In genomic region chr2:68715353-68716041, GRCh38 we compare ENCODE assay signal across 8 cellular contexts. TPM values are rescaled to one million over a fixed set of nuclear protein-coding genes. Genes with fewer than 3 reads are reported as not detected.
DNase-seq lines count a peak whose midpoint lies in the region; ATAC-seq and TF ChIP-seq lines count a peak whose summit lies in the region.

No MANE protein-coding gene starts in this region.

- H3K4me3 ChIP-seq in GM12875 (ENCODE audit: low read depth, low read length) (no peak overlapping the region), ovary (no peak overlapping the region)

- peak overlapping the region; percentile 80 for H3K27ac Mint-ChIP-seq in activated CD4-positive, alpha-beta memory T cell treated with anti-CD3 and anti-CD28 coated beads for 36 hours

- POLR2A ChIA-PET in activated CD4-positive, alpha-beta memory T cell treated with anti-CD3 and anti-CD28 coated beads for 36 hours (lab: Charles Lee), result interaction anchor here (1.0 to 2.0 kb wide), 4 partner anchors 22 to 52 kb away, joined by 4 to 15 read pairs (median 4); no protein-coding TSS in a partner anchor

- DNase-seq in AML-193 (lab: John Stamatoyannopoulos, UW), result peak; percentile 28 to 41
- DNase-seq in NCI-H1694 treated with DMSO at 0.1 percent for 48 hours (lab: John Stamatoyannopoulos, UW), result peak; percentile 57
- peak; percentile 77 for DNase-seq in activated CD4-positive, alpha-beta memory T cell treated with anti-CD3 and anti-CD28 coated beads for 36 hours
- DNase-seq in fibroblast of peridontal ligament (ENCODE audit: extremely low read depth), result peak; percentile 17
- peak; percentile 17 to 42 (median 25) for DNase-seq in ovary
- DNase-seq in mucosa of gallbladder (ENCODE audit: low spot score), result no peak

- H3K9me3 Mint-ChIP-seq in activated CD4-positive, alpha-beta memory T cell treated with anti-CD3 and anti-CD28 coated beads for 36 hours, result no peaks in the 10 kb centered on the region

- no peaks in the 10 kb centered on the region for H3K9me3 ChIP-seq in ovary

- H3K27me3 Mint-ChIP-seq in activated CD4-positive, alpha-beta memory T cell treated with anti-CD3 and anti-CD28 coated beads for 36 hours, result no peaks in the 10 kb centered on the region

- no peaks in the 10 kb centered on the region for H3K36me3 Mint-ChIP-seq in activated CD4-positive, alpha-beta memory T cell treated with anti-CD3 and anti-CD28 coated beads for 36 hours

- intact Hi-C loops in activated CD4-positive, alpha-beta memory T cell treated with anti-CD3 and anti-CD28 coated beads for 36 hours (cut with micrococcal nuclease), result loop anchor here (1.0 to 10.0 kb wide), 6 partner anchors 25 to 461 kb away; partner anchors contain the start of gene PPP3R1
- intact Hi-C loops in ovary (cut with DNase I), result no loop called here

- CTCF ChIA-PET in activated CD4-positive, alpha-beta memory T cell treated with anti-CD3 and anti-CD28 coated beads for 36 hours (lab: Charles Lee), result interaction anchor here (0.6 to 3.6 kb wide), 22 partner anchors 11 to 254 kb away, joined by 3 to 22 read pairs (median 4); partner anchors contain the start of gene ARHGAP25

- peaks cover 81% of the 10 kb centered on the region for H3K4me1 Mint-ChIP-seq in activated CD4-positive, alpha-beta memory T cell treated with anti-CD3 and anti-CD28 coated beads for 36 hours (ENCODE audit: low read depth)

- no peaks in the 10 kb centered on the region for H3K4me1 ChIP-seq in ovary (ENCODE audit: insufficient read depth)

- TF ChIP-seq EP300 in ovary (IDR thresholded peaks at IDR 0.05), result no peak

- no peak for TF ChIP-seq POLR2A in ovary (IDR thresholded peaks at IDR 0.05)

- H3K27ac ChIP-seq in ovary, result no peak overlapping the region

- TF ChIP-seq CTCF in GM12875 (IDR thresholded peaks at IDR 0.05; ENCODE audit: borderline replicate concordance, insufficient read depth, low read depth, low read length), result peak; percentile 88
- TF ChIP-seq CTCF in ovary (IDR thresholded peaks at IDR 0.05), result no peak

- no peaks in the 10 kb centered on the region for H3K36me3 ChIP-seq in ovary

- peak; percentile 40 for ATAC-seq in HG02852 (IDR thresholded peaks at IDR 0.05; ENCODE audit: unreplicated experiment)

- no peaks in the 10 kb centered on the region for H3K27me3 ChIP-seq in ovary

- 54 to 60% (median 55%) methylated on average over 13 of the region's 13 CpGs for WGBS in ovary, 3 donors

- H3K4me3 Mint-ChIP-seq in activated CD4-positive, alpha-beta memory T cell treated with anti-CD3 and anti-CD28 coated beads for 36 hours, result peak overlapping the region; percentile 8

RNA-seq across cellular contexts. Expression of gene ARHGAP25, which starts 19.1 kb away (rescaled TPM):
- total RNA-seq in activated CD4-positive, alpha-beta memory T cell treated with anti-CD3 and anti-CD28 coated beads for 36 hours, result 10 to 100 TPM; 79.8 to 87.7 TPM
- total RNA-seq in ovary, result 10 to 100 TPM in 4 of 7 donors, 1 to 10 TPM in 3; 8.5 to 15.6 (median 12.4) TPM
- polyA plus RNA-seq in ovary, result 10 to 100 TPM; 13.7 to 30.5 TPM
- total RNA-seq in mucosa of gallbladder, result 12.6 TPM
